32 cellular contexts compared by ENCODE assay signal in the genomic region with DNA sequence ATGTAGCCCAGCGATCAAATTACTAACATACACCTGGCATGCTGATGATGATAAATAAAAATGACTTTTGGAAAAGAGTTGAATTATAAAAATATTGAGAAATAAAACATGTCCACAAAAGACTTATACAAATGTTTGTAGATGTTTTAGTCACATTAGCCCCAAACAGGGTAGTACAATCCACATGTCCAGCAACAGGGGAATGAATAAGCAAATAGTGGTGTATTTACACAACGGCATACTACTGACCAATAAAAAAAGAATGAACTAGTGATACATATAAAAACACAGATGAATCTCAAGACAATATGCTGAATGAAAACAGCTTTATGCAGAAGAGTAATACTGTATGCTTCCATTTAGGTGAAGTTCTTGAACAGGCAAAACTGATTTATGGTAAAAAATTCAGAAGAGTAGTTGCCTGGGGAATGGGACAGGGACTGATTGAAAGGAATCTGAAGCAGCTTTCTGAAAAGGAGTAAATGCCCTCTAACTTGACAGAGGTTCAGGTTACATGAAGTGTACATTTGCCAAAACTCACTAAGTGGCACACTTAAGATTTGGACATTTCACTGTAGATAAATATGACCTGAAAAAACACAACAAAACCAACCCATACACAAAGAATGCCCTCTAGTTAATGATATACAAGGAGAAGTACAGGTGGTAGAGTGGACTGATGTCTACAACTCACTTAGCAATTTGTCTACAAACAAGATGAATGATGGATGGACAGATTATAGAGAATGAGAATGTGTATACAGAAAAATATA. TPM values are rescaled to one million over a fixed set of nuclear protein-coding genes. Genes with fewer than 3 reads are reported as not detected.
"Had no signal": no experiment of that assay in that cellular context is flagged by ENCODE, and none has a peak within 500 bp of the region (broad histone marks: within the 10 kb centered on the region; RNA-seq: fewer than 3 reads in every experiment).

No MANE protein-coding gene starts in this region.

- ATAC-seq: heart right ventricle; left colon; left ventricle myocardium superior; natural killer cell; psoas muscle; right cardiac atrium; stimulated activated memory B cell treated with anti-CD40 and anti-IgM and Interleukin-4, amounts not matched to agents 10 μg/mL and 1 μg/mL and 100 μg/mL, for 72 hours; stimulated activated naive CD8-positive, alpha-beta T cell treated with anti-CD3 and anti-CD28 coated beads, Interleukin-15, Interleukin-2, amounts not matched to agents 100 U/mL and 50 U/mL, for 24 hours had no signal

- H3K27me3 Mint-ChIP-seq: stimulated activated memory B cell treated with anti-CD40 and anti-IgM and Interleukin-4, amounts not matched to agents 10 μg/mL and 1 μg/mL and 100 μg/mL, for 72 hours; type B pancreatic cell had no signal

- H3K9me3 Mint-ChIP-seq: natural killer cell; stimulated activated memory B cell treated with anti-CD40 and anti-IgM and Interleukin-4, amounts not matched to agents 10 μg/mL and 1 μg/mL and 100 μg/mL, for 72 hours; type B pancreatic cell had no signal

- H3K27me3 ChIP-seq: esophagus squamous epithelium, heart right ventricle, ovary, spleen, testis, tibial artery had no signal

- H3K4me1 ChIP-seq: esophagus squamous epithelium, heart right ventricle, psoas muscle, spleen, testis, tibial artery had no signal

- DNase-seq: dermis blood vessel endothelial cell; effector memory CD4-positive, alpha-beta T cell; erythroblast; esophagus squamous epithelium; foreskin melanocyte; glutamatergic neuron; heart right ventricle; hippocampal formation; kidney glomerular epithelial cell; left colon; left ventricle myocardium superior; mammary epithelial cell; mesendoderm; natural killer cell; occipital lobe; ovary; posterior cingulate gyrus; psoas muscle; right cardiac atrium; spleen; stimulated activated CD4-positive, alpha-beta T cell treated with anti-CD3 and anti-CD28 coated beads, Interleukin-4, amount 100 ng/mL, for 4 hours; stimulated activated naive CD8-positive, alpha-beta T cell treated with anti-CD3 and anti-CD28 coated beads, Interleukin-15, Interleukin-2, amounts not matched to agents 100 U/mL and 50 U/mL, for 24 hours; substantia nigra; testis; tibial artery had no signal

- H3K4me3 ChIP-seq: coronary artery, esophagus squamous epithelium, heart right ventricle, ovary, psoas muscle, skin epidermis, spleen, testis, tibial artery had no signal

- H3K4me1 Mint-ChIP-seq: natural killer cell; stimulated activated memory B cell treated with anti-CD40 and anti-IgM and Interleukin-4, amounts not matched to agents 10 μg/mL and 1 μg/mL and 100 μg/mL, for 72 hours had no signal

- H3K36me3 ChIP-seq: ovary had no signal

- H3K9me3 ChIP-seq: esophagus squamous epithelium, heart right ventricle, ovary, psoas muscle, spleen, testis, tibial artery had no signal

- H3K27ac ChIP-seq: coronary artery, esophagus squamous epithelium, heart right ventricle, ovary, psoas muscle, skin epidermis, spleen, testis, tibial artery had no signal

- H3K27ac Mint-ChIP-seq: natural killer cell; stimulated activated memory B cell treated with anti-CD40 and anti-IgM and Interleukin-4, amounts not matched to agents 10 μg/mL and 1 μg/mL and 100 μg/mL, for 72 hours; type B pancreatic cell had no signal

- H3K4me3 Mint-ChIP-seq: natural killer cell; stimulated activated memory B cell treated with anti-CD40 and anti-IgM and Interleukin-4, amounts not matched to agents 10 μg/mL and 1 μg/mL and 100 μg/mL, for 72 hours; type B pancreatic cell had no signal

RNA-seq across cellular contexts. Expression of gene ACTL7A, which starts 35.4 kb away (rescaled TPM):
- total RNA-seq: dermis blood vessel endothelial cell, esophagus squamous epithelium, heart right ventricle, left colon, left ventricle myocardium superior, mammary epithelial cell, natural killer cell, occipital lobe, ovary, psoas muscle, renal cortical epithelial cell, right cardiac atrium, spleen, urinary bladder had no signal
- polyA plus RNA-seq: heart right ventricle, mammary epithelial cell, neural cell, ovary, psoas muscle, right cardiac atrium, spleen, urinary bladder had no signal

RNA-seq across cellular contexts. Expression of gene ACTL7B, which starts 41.7 kb away (rescaled TPM):
- total RNA-seq: dermis blood vessel endothelial cell, esophagus squamous epithelium, heart right ventricle, left colon, left ventricle myocardium superior, mammary epithelial cell, occipital lobe, psoas muscle, renal cortical epithelial cell, right cardiac atrium, spleen, urinary bladder had no signal
- polyA plus RNA-seq: heart right ventricle, mammary epithelial cell, neural cell, psoas muscle, right cardiac atrium, urinary bladder had no signal
